In the genomic region with DNA sequence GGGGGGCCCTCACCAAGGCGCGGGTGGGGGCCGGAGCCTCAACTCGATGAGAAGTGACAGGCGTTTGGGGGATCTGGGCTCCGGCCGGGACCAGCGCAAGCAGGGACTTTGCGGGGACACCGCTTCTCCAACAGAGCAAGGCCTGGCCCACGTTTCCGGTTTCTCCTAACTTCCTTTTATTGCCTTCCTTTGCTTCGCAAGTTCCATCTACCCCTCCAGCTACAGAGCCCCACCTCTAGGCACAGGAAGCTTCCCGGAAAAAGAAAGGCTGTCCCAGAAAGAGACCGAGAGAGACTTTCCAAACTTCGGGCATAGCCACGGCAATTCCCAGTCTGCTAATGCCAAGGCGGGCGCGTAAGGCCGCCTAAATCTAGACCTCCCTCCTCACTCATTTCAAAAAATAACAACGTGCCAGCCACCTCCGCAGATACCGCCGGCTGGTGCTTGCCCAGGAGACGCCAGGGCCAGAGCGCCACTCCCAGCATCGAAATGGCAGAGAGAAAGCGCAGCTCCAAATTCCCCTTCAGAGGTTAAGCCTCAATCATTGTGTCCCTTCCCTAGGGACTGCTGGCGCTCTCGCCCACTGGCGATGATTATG, we compare ENCODE assay signal across 10 cellular contexts. TPM values are rescaled to one million over a fixed set of nuclear protein-coding genes. Genes with fewer than 3 reads are reported as not detected.
DNase-seq lines count a peak whose midpoint lies in the region; ATAC-seq and TF ChIP-seq lines count a peak whose summit lies in the region.
"Had no signal": no experiment of that assay in that cellular context is flagged by ENCODE, and none has a peak within 500 bp of the region (broad histone marks: within the 10 kb centered on the region; RNA-seq: fewer than 3 reads in every experiment).

No MANE protein-coding gene starts in this region.

- H3K36me3 ChIP-seq in HUES48 (ENCODE audit: control insufficient read depth, insufficient read depth, low read length) (no peaks in the 10 kb centered on the region), ectodermal cell (ENCODE audit: control insufficient read depth, insufficient read depth, low read length) (peaks cover 5% of the 10 kb centered on the region), ovary (no peaks in the 10 kb centered on the region)

- H3K36me3 Mint-ChIP-seq in osteocyte (ENCODE audit: unreplicated experiment) = no peaks in the 10 kb centered on the region

- H3K9me3 Mint-ChIP-seq in osteocyte (ENCODE audit: unreplicated experiment) = no peaks in the 10 kb centered on the region

- TF ChIP-seq EP300 in ovary (IDR thresholded peaks at IDR 0.05) = no peak

- H3K4me3 ChIP-seq in HUES48 (ENCODE audit: low read depth, low read length) (peak overlapping the region; percentile 47), ectodermal cell (ENCODE audit: insufficient read depth, low read depth, low read length) (peak overlapping the region; percentile 67), ovary (no peak overlapping the region)

- TF ChIP-seq POLR2A in ovary (IDR thresholded peaks at IDR 0.05) = no peak

- H3K27me3 ChIP-seq in HUES48 (ENCODE audit: control insufficient read depth, insufficient read depth, low read length) (peaks cover 100% of the 10 kb centered on the region), ectodermal cell (ENCODE audit: control insufficient read depth, insufficient read depth, low read length, poor library complexity, severe bottlenecking) (peaks cover 100% of the 10 kb centered on the region), ovary (peaks cover 6% of the 10 kb centered on the region)

- peaks cover 24% of the 10 kb centered on the region for H3K4me1 Mint-ChIP-seq in osteocyte (ENCODE audit: unreplicated experiment)

- H3K9me3 ChIP-seq in HUES48 (ENCODE audit: control insufficient read depth, insufficient read depth, low read length) = no peaks in the 10 kb centered on the region
- H3K9me3 ChIP-seq in ectodermal cell (ENCODE audit: control insufficient read depth, low read length) = no peaks in the 10 kb centered on the region
- H3K9me3 ChIP-seq in ovary = no peaks in the 10 kb centered on the region

- H3K27ac ChIP-seq in HUES48 (ENCODE audit: low read depth, low read length) (no peak overlapping the region), ectodermal cell (ENCODE audit: insufficient read depth, low read depth, low read length, poor library complexity, severe bottlenecking) (no peak overlapping the region), ovary (no peak overlapping the region)
- H3K27ac ChIP-seq: RWPE1 had no signal

- H3K4me3 Mint-ChIP-seq in osteocyte (ENCODE audit: unreplicated experiment) = peak overlapping the region; percentile 33

- WGBS in ectodermal cell, 2 experiments = 2% methylated on average over 32 of the region's 32 CpGs
- WGBS in ovary, 3 donors = 7% methylated on average over 32 of the region's 32 CpGs

- no peak for TF ChIP-seq CTCF in osteocyte (IDR thresholded peaks at IDR 0.05)
- TF ChIP-seq CTCF in ovary (IDR thresholded peaks at IDR 0.05) = no peak

- peaks cover 92% of the 10 kb centered on the region for H3K27me3 Mint-ChIP-seq in osteocyte (ENCODE audit: unreplicated experiment)

- peaks cover 64% of the 10 kb centered on the region for H3K4me1 ChIP-seq in HUES48 (ENCODE audit: control insufficient read depth, insufficient read depth, low read length)
- peaks cover 40% of the 10 kb centered on the region for H3K4me1 ChIP-seq in ectodermal cell (ENCODE audit: control insufficient read depth, insufficient read depth, low read length)
- H3K4me1 ChIP-seq in ovary (ENCODE audit: insufficient read depth) = no peaks in the 10 kb centered on the region

- intact Hi-C loops in ovary (cut with DNase I) = no loop called here

- H3K27ac Mint-ChIP-seq in osteocyte (ENCODE audit: unreplicated experiment) = no peak overlapping the region

- in situ Hi-C loops in G401 (cut with HindIII; ENCODE audit: low sequenced_read_pairs) = no loop called here

- H3K9ac ChIP-seq in HUES48 (ENCODE audit: low read depth, low read length) = no peak overlapping the region

- DNase-seq in G401 (ENCODE audit: low spot score) (peak; percentile 78), osteocyte (ENCODE audit: extremely low spot score, unreplicated experiment) (no peak), ovary (no peak), NCI-H748 (lab: John Stamatoyannopoulos, UW; ENCODE audit: unreplicated experiment) (no peak)
- DNase-seq: mesenchymal stem cell had no signal

- ATAC-seq in HG03521 (IDR thresholded peaks at IDR 0.05; ENCODE audit: unreplicated experiment) = no peak
- ATAC-seq: esophagus mucosa had no signal

RNA-seq across cellular contexts. Expression of a gene that starts 6.6 kb away (rescaled TPM):
- total RNA-seq in G401 (2014; rRNA removed; shearing (Covaris generic)) = 2.7 and 3.8 TPM in 2 replicates
- polyA plus RNA-seq in ectodermal cell (2013, experiment 1 of 4) = 114 TPM
- 182 TPM for polyA plus RNA-seq in ectodermal cell (2013, experiment 2 of 4)
- 124 TPM for polyA plus RNA-seq in ectodermal cell (2013, experiment 3 of 4)
- polyA plus RNA-seq in ectodermal cell (2013, experiment 4 of 4) = 170 TPM
- total RNA-seq in osteocyte (not detected in 2 replicates), ovary (not detected)
- polyA plus RNA-seq in ovary = not detected
- total RNA-seq: esophagus mucosa had no signal
